18 cellular contexts compared by ENCODE assay signal in genomic region chr5:50836356-50836755, GRCh38.
"Had no signal": no experiment of that assay in that cellular context is flagged by ENCODE, and none has a peak within 500 bp of the region (broad histone marks: within the 10 kb centered on the region; RNA-seq: fewer than 3 reads in every experiment).

No MANE protein-coding gene starts in this region.

- H3K4me1 Mint-ChIP-seq: memory B cell, nephron progenitor cell had no signal

- DNase-seq: effector memory CD4-positive, alpha-beta T cell; gastrocnemius medialis; heart right ventricle; hypothalamus; immature natural killer cell; kidney; left cardiac atrium; left ventricle myocardium inferior; lower lobe of right lung; midbrain; nephron progenitor cell; right cardiac atrium; small intestine; stimulated activated CD4-positive, alpha-beta T cell treated with anti-CD3 and anti-CD28 coated beads, Interleukin-12 subunit alpha, Interleukin-12 subunit beta, amount 100 ng/mL, for 4 hours; stimulated activated naive CD4-positive, alpha-beta T cell treated with Interleukin-2 at 50 U/mL for 16 hours had no signal

- ATAC-seq: gastrocnemius medialis, heart right ventricle, left cardiac atrium, lower lobe of right lung, right cardiac atrium had no signal

- H3K4me3 Mint-ChIP-seq: immature natural killer cell, memory B cell, nephron progenitor cell, type B pancreatic cell had no signal

- H3K9me3 Mint-ChIP-seq: immature natural killer cell, memory B cell, nephron progenitor cell, type B pancreatic cell had no signal

- H3K27ac Mint-ChIP-seq: memory B cell, nephron progenitor cell, progenitor cell of endocrine pancreas, type B pancreatic cell had no signal

- H3K27me3 Mint-ChIP-seq: memory B cell, progenitor cell of endocrine pancreas, type B pancreatic cell had no signal
